15 cellular contexts compared by ENCODE assay signal in genomic region chr18:34801769-34802168, GRCh38.
DNase-seq lines count a peak whose midpoint lies in the region; ATAC-seq and TF ChIP-seq lines count a peak whose summit lies in the region.
"Had no signal": no experiment of that assay in that cellular context is flagged by ENCODE, and none has a peak within 500 bp of the region (broad histone marks: within the 10 kb centered on the region; RNA-seq: fewer than 3 reads in every experiment).

No MANE protein-coding gene starts in this region.

- no peak overlapping the region for H3K4me3 Mint-ChIP-seq in activated T-cell treated with anti-CD3 and anti-CD28 coated beads, Interleukin-2, amount 50 U/mL, for 72 hours
- H3K4me3 Mint-ChIP-seq: neural crest cell had no signal

- peaks cover 15% of the 10 kb centered on the region for H3K27me3 Mint-ChIP-seq in activated T-cell treated with anti-CD3 and anti-CD28 coated beads, Interleukin-2, amount 50 U/mL, for 72 hours (ENCODE audit: low read depth)

- H3K4me1 Mint-ChIP-seq in activated T-cell treated with anti-CD3 and anti-CD28 coated beads, Interleukin-2, amount 50 U/mL, for 72 hours (ENCODE audit: low read depth) = peaks cover 19% of the 10 kb centered on the region

- in situ Hi-C loops in SK-MEL-5 (cut with HindIII; ENCODE audit: low pct_unique_long_range_greater_than_20kb, low sequenced_read_pairs) = no loop called here

- DNase-seq in activated T-cell treated with anti-CD3 and anti-CD28 coated beads, Interleukin-2, amount 50 U/mL, for 72 hours = peak in 1 of 2 donors; percentile 15
- DNase-seq in activated T-cell treated with anti-CD3 and anti-CD28 coated beads for 4 hours (no peak), SK-MEL-5 (ENCODE audit: low read depth, low spot score) (peak; percentile 47), fibroblast of the aortic adventitia (ENCODE audit: low read depth) (peak; percentile 51), T-helper 2 cell (no peak), NCI-H2107 treated with DMSO at 0.1 percent for 48 hours (lab: John Stamatoyannopoulos, UW; ENCODE audit: unreplicated experiment) (no peak), NCI-H748 (lab: John Stamatoyannopoulos, UW; ENCODE audit: unreplicated experiment) (no peak)
- no peak for DNase-seq in stimulated activated naive CD8-positive, alpha-beta T cell treated with anti-CD3 and anti-CD28 coated beads, Interleukin-15, Interleukin-2, amounts not matched to agents 100 U/mL and 50 U/mL, for 24 hours
- DNase-seq: DMS 273 treated with DMSO at 0.1 percent for 48 hours, left cardiac atrium, NCI-H1436, upper lobe of right lung had no signal

- H3K27ac Mint-ChIP-seq in activated T-cell treated with anti-CD3 and anti-CD28 coated beads, Interleukin-2, amount 50 U/mL, for 72 hours = no peak overlapping the region

- H3K9me3 Mint-ChIP-seq in activated T-cell treated with anti-CD3 and anti-CD28 coated beads, Interleukin-2, amount 50 U/mL, for 72 hours = no peaks in the 10 kb centered on the region
- H3K9me3 Mint-ChIP-seq: neural crest cell had no signal

- no peak overlapping the region for H3K4me3 ChIP-seq in fibroblast of the aortic adventitia (ENCODE audit: low read depth, low read length)
- H3K4me3 ChIP-seq: gastroesophageal sphincter, GM12878, upper lobe of right lung had no signal

- no peak for TF ChIP-seq CTCF in fibroblast of the aortic adventitia (IDR thresholded peaks at IDR 0.05; ENCODE audit: insufficient read depth, low read length)

- H3K36me3 Mint-ChIP-seq in activated T-cell treated with anti-CD3 and anti-CD28 coated beads, Interleukin-2, amount 50 U/mL, for 72 hours (ENCODE audit: insufficient read depth in 2 of 2) = no peaks in the 10 kb centered on the region

- peak; percentile 73 to 77 for ATAC-seq in activated T-cell treated with anti-CD3 and anti-CD28 coated beads, Interleukin-2, amount 50 U/mL, for 72 hours (replicated peaks in 1 of 2)
- peak; percentile 40 for ATAC-seq in stimulated activated naive CD8-positive, alpha-beta T cell treated with anti-CD3 and anti-CD28 coated beads, Interleukin-15, Interleukin-2, amounts not matched to agents 100 U/mL and 50 U/mL, for 24 hours
- ATAC-seq: gastroesophageal sphincter, GM12878, left cardiac atrium, upper lobe of right lung had no signal

Comparison
In these comparisons a context has a peak if more than half of its experiments do, and no peak if none do; other contexts are left out.
1. DNase-seq: peak in SK-MEL-5 (single experiment) and fibroblast of the aortic adventitia (single experiment); none in activated T-cell treated with anti-CD3 and anti-CD28 coated beads for 4 hours (single experiment), stimulated activated naive CD8-positive, alpha-beta T cell treated with anti-CD3 and anti-CD28 coated beads, Interleukin-15, Interleukin-2, amounts not matched to agents 100 U/mL and 50 U/mL, for 24 hours (single experiment), T-helper 2 cell (0 of 5), NCI-H2107 treated with DMSO at 0.1 percent for 48 hours (single experiment) and NCI-H748 (single experiment).